8 cellular contexts compared by ENCODE assay signal in genomic region chr5:173204185-173204979, GRCh38. TPM values are rescaled to one million over a fixed set of nuclear protein-coding genes. Genes with fewer than 3 reads are reported as not detected.
DNase-seq lines count a peak whose midpoint lies in the region; ATAC-seq, FAIRE-seq and TF ChIP-seq lines count a peak whose summit lies in the region.

No MANE protein-coding gene starts in this region.

- no peak for TF ChIP-seq POLR2A in IMR-90 (IDR thresholded peaks at IDR 0.05; ENCODE audit: low read depth, low read length)
- TF ChIP-seq POLR2A in GM12878 (IDR thresholded peaks at IDR 0.05; ENCODE audit: low read depth, low read length) = no peak

- H3K4me1 ChIP-seq in DOHH2 (ENCODE audit: control insufficient read depth, low read length) (no peaks in the 10 kb centered on the region), IMR-90 (ENCODE audit: control insufficient read depth, insufficient read depth, low read length) (peaks cover 6% of the 10 kb centered on the region; the same call in 1 of the 2 replicates), GM12878 (ENCODE audit: control insufficient read depth, insufficient read depth, low read length) (no peaks in the 10 kb centered on the region)

- no peak overlapping the region for H3K23ac ChIP-seq in IMR-90 (ENCODE audit: low read depth, low read length)

- no peak overlapping the region for H3K4me3 Mint-ChIP-seq in naive B cell

- no peak overlapping the region for H2BK120ac ChIP-seq in IMR-90 (ENCODE audit: low read depth, low read length)

- CTCF ChIA-PET in IMR-90 (lab: Yijun Ruan, JAX) = no interaction called here
- CTCF ChIA-PET in GM12878 (lab: Yijun Ruan, JAX) = interaction anchor here (0.7 to 1.7 kb wide), 4 partner anchors 14 to 490 kb away, joined by 3 to 7 read pairs (median 3); no protein-coding TSS in a partner anchor

- no peaks in the 10 kb centered on the region for H3K36me3 ChIP-seq in DOHH2 (ENCODE audit: control insufficient read depth, low read length)
- no peaks in the 10 kb centered on the region for H3K36me3 ChIP-seq in IMR-90 (ENCODE audit: control insufficient read depth, insufficient read depth, low read length)
- H3K36me3 ChIP-seq in GM12878 (ENCODE audit: control insufficient read depth in 2 of 2, insufficient read depth in 2 of 2, low read length in 1 of 2) = no peaks in the 10 kb centered on the region

- dilution Hi-C loops in IMR-90 (cut with HindIII; ENCODE audit: low sequenced_read_pairs, unreplicated experiment) = no loop called here

- H3F3A ChIP-seq in DOHH2 (ENCODE audit: control insufficient read depth, insufficient read depth) = no peaks in the 10 kb centered on the region

- H2AFZ ChIP-seq in IMR-90 (replicated peaks; ENCODE audit: low read length, poor library complexity) (no peak overlapping the region), GM12878 (ENCODE audit: control insufficient read depth, low read depth, low read length) (no peak overlapping the region)

- no peaks in the 10 kb centered on the region for H3K79me2 ChIP-seq in DOHH2 (ENCODE audit: control insufficient read depth, low read length)
- H3K79me2 ChIP-seq in GM12878 (ENCODE audit: control insufficient read depth, insufficient read depth, low read length) = no peaks in the 10 kb centered on the region

- no peak for ATAC-seq in IMR-90 (ENCODE audit: low read depth)
- peak; percentile 63 for ATAC-seq in GM12878
- no peak for ATAC-seq in naive B cell (ENCODE audit: low read depth in 2 of 2)
- no peak for ATAC-seq in GM21515 (IDR thresholded peaks at IDR 0.05; ENCODE audit: unreplicated experiment)
- no peak for ATAC-seq in left colon
- ATAC-seq in GM21717 (IDR thresholded peaks at IDR 0.05; ENCODE audit: unreplicated experiment) = no peak
- no peak for ATAC-seq in HG03439 (IDR thresholded peaks at IDR 0.05; ENCODE audit: unreplicated experiment)

- H3K4me3 ChIP-seq in DOHH2 (ENCODE audit: low read length) (no peak overlapping the region), IMR-90 (ENCODE audit: insufficient read depth, low read depth, low read length) (no peak overlapping the region), GM12878 (no peak overlapping the region)

- BruUV-seq in IMR-90 (replicated peaks; lab: Mats Ljungman, UMichigan) (no TSS peak), GM12878 (replicated peaks; lab: Mats Ljungman, UMichigan) (no TSS peak)

- no peak overlapping the region for H3K56ac ChIP-seq in IMR-90 (ENCODE audit: extremely low read depth, insufficient read depth, low read length)

- H3K9me3 ChIP-seq in DOHH2 (ENCODE audit: control insufficient read depth, insufficient read depth, low read length) (no peaks in the 10 kb centered on the region), IMR-90 (ENCODE audit: control insufficient read depth, insufficient read depth, low read length) (peaks cover 5% of the 10 kb centered on the region), GM12878 (replicated peaks; ENCODE audit: control insufficient read depth, insufficient read depth, low read length) (no peaks in the 10 kb centered on the region; the same call in 2 of the 3 replicates)

- in situ Hi-C loops in IMR-90 (cut with MboI; ENCODE audit: low sequenced_read_pairs) (no loop called here), GM12878 (cut with MboI) (loop anchor here (5.0 kb wide), 1 partner anchor 222 kb away; the partner anchor contains the start of gene ATP6V0E1)

- H3K9me3 Mint-ChIP-seq in naive B cell = peaks cover 3 to 30% (median 15%) of the 10 kb centered on the region in 7 donors

- H2AK9ac ChIP-seq in IMR-90 (replicated peaks; ENCODE audit: low read depth, low read length, poor library complexity) = no peak overlapping the region

- H3K79me1 ChIP-seq in IMR-90 (ENCODE audit: low read depth in 1 of 2, low read length in 2 of 2) = no peaks in the 10 kb centered on the region

- TF ChIP-seq CTCF in DOHH2 (IDR thresholded peaks at IDR 0.05; ENCODE audit: low read depth, low read length, poor library complexity, severe bottlenecking) (peak; percentile 75), IMR-90 (conservative IDR thresholded peaks at IDR 0.05; ENCODE audit: low read depth, low read length) (peak; percentile 61), GM12878 (IDR thresholded peaks at IDR 0.05 in 2 of 3, conservative IDR thresholded peaks at IDR 0.05 in 1 of 3; ENCODE audit: control insufficient read depth in 2 of 3, extremely low read depth in 1 of 3, insufficient read depth in 1 of 3, low read depth in 3 of 3, low read length in 3 of 3) (peak; percentile 42 to 60 (median 52); a peak in 5 of 6 replicates)

- DNase-seq in IMR-90 (peak; percentile 33), GM12878 (ENCODE audit: low read depth, low spot score) (no peak), naive B cell (peak; percentile 7), left colon (no peak)

- RAD21 ChIA-PET in GM12878 (lab: Charles Lee; ENCODE audit: unreplicated experiment) = interaction anchor here (1.0 kb wide), 1 partner anchor 9 kb away, joined by 4 read pairs; no protein-coding TSS in a partner anchor

- no peak overlapping the region for H3K18ac ChIP-seq in IMR-90 (ENCODE audit: low read depth, low read length)

- WGBS in IMR-90 (ENCODE audit: extremely low coverage in 2 of 2, insufficient read length in 1 of 2), 2 experiments = 90 to 100% methylated on average over 1 to 2 of the region's 6 CpGs
- 53% methylated on average over 6 of the region's 6 CpGs for WGBS in GM12878 (ENCODE audit: insufficient coverage, insufficient replicate concordance, low lambda C conversion rate, missing lambda C conversion rate)

- no peak overlapping the region for H4K5ac ChIP-seq in IMR-90 (ENCODE audit: low read depth, low read length)

- peak overlapping the region in 1 of 6 donors; percentile 88 for H3K27ac Mint-ChIP-seq in naive B cell

- intact Hi-C loops in IMR-90 (cut with micrococcal nuclease) (loop anchor here (1.0 kb wide), 1 partner anchor 226 kb away; no protein-coding TSS in a partner anchor), GM12878 (cut with micrococcal nuclease; ENCODE audit: unreplicated experiment) (loop anchor here (1.0 to 10.0 kb wide), 2 partner anchors 226 to 490 kb away; no protein-coding TSS in a partner anchor), left colon (cut with DNase I, micrococcal nuclease) (no loop called here)

- no peaks in the 10 kb centered on the region for H3K9me2 ChIP-seq in DOHH2 (replicated peaks; ENCODE audit: control insufficient read depth, low read length)

- H3K9ac ChIP-seq in IMR-90 (ENCODE audit: low read depth, low read length) (no peak overlapping the region), GM12878 (ENCODE audit: control insufficient read depth, insufficient read depth, low read length) (no peak overlapping the region)

- peaks cover 45 to 84% (median 81%) of the 10 kb centered on the region in 3 donors for H3K27me3 Mint-ChIP-seq in naive B cell

- no peak overlapping the region for H4K8ac ChIP-seq in IMR-90 (ENCODE audit: low read depth in 2 of 2, low read length in 2 of 2)

- no peaks in the 10 kb centered on the region for H3K9me1 ChIP-seq in IMR-90 (ENCODE audit: insufficient read depth, low read length)

- no peak overlapping the region for H3K14ac ChIP-seq in IMR-90 (replicated peaks; ENCODE audit: low read depth, low read length)

- no peak for FAIRE-seq in GM12878 (lab: Jason Lieb, UNC)

- POLR2A ChIA-PET in IMR-90 (lab: Charles Lee; ENCODE audit: unreplicated experiment) = no interaction called here
- POLR2A ChIA-PET in GM12878 (lab: Charles Lee) = no interaction called here

- H4K20me1 ChIP-seq in DOHH2 (ENCODE audit: control insufficient read depth, insufficient read depth, low read depth, low read length) = no peaks in the 10 kb centered on the region
- H4K20me1 ChIP-seq in IMR-90 (ENCODE audit: insufficient read depth, low read length) = no peaks in the 10 kb centered on the region
- H4K20me1 ChIP-seq in GM12878 (ENCODE audit: control insufficient read depth, insufficient read depth) = no peaks in the 10 kb centered on the region

- H3K36me3 Mint-ChIP-seq in naive B cell = peaks cover 2 to 12% of the 10 kb centered on the region in 2 donors

- H2BK5ac ChIP-seq in IMR-90 (ENCODE audit: low read depth, low read length, poor library complexity, severe bottlenecking) = no peak overlapping the region

- TF ChIP-seq RAD21 in IMR-90 (IDR thresholded peaks at IDR 0.05; ENCODE audit: low read length) = peak; percentile 49
- peak; percentile 73 for TF ChIP-seq RAD21 in GM12878 (IDR thresholded peaks at IDR 0.05; ENCODE audit: insufficient read depth, low read depth, low read length)

- no peak overlapping the region for H3K27ac ChIP-seq in DOHH2 (ENCODE audit: low read depth, low read length)
- no peak overlapping the region for H3K27ac ChIP-seq in IMR-90 (ENCODE audit: insufficient read depth, low read length)
- H3K27ac ChIP-seq in GM12878 (ENCODE audit: control insufficient read depth, insufficient read depth) = no peak overlapping the region

- TF ChIP-seq EP300 in GM12878 (IDR thresholded peaks at IDR 0.05; ENCODE audit: borderline replicate concordance in 1 of 2, control insufficient read depth in 1 of 2, low read depth in 2 of 2, low read length in 2 of 2) = no peak

- H3K4me1 Mint-ChIP-seq in naive B cell = peaks cover 0 to 6% (median 4%) of the 10 kb centered on the region in 3 donors

- peaks cover 8% of the 10 kb centered on the region; the same call in 1 of the 2 replicates for H3K27me3 ChIP-seq in DOHH2 (ENCODE audit: control insufficient read depth, low read length)
- peaks cover 48% of the 10 kb centered on the region for H3K27me3 ChIP-seq in IMR-90 (ENCODE audit: control insufficient read depth, insufficient read depth, low read length)
- H3K27me3 ChIP-seq in GM12878 (replicated peaks in 1 of 2; ENCODE audit: control insufficient read depth in 2 of 2, insufficient read depth in 2 of 2, low read length in 1 of 2) = no peaks in the 10 kb centered on the region

- no peak overlapping the region for H2BK20ac ChIP-seq in IMR-90 (ENCODE audit: low read depth, low read length)

- no peak overlapping the region for H2AK5ac ChIP-seq in IMR-90 (ENCODE audit: low read depth, low read length)

- no peak overlapping the region for H4K91ac ChIP-seq in IMR-90 (ENCODE audit: insufficient read depth, low read depth, low read length)

- H2BK15ac ChIP-seq in IMR-90 (ENCODE audit: low read depth, low read length) = no peak overlapping the region

- no peak overlapping the region for H3K4ac ChIP-seq in IMR-90 (ENCODE audit: low read depth, low read length)

- SMC1A ChIA-PET in GM12878 (lab: Charles Lee; ENCODE audit: uncharacterized antibody, unreplicated experiment) = interaction anchor here (0.7 to 1.0 kb wide), 2 partner anchors 223 to 227 kb away, joined by 4 read pairs; no protein-coding TSS in a partner anchor

- H3K4me2 ChIP-seq in DOHH2 (ENCODE audit: low read length) = no peak overlapping the region
- no peak overlapping the region for H3K4me2 ChIP-seq in IMR-90 (ENCODE audit: low read depth, low read length)
- H3K4me2 ChIP-seq in GM12878 (ENCODE audit: control insufficient read depth, insufficient read depth) = no peak overlapping the region

RNA-seq across cellular contexts. Expression of gene NKX2-5, which starts 30.6 kb away (rescaled TPM):
- total RNA-seq in IMR-90 (2012; rRNA removed) (not detected in 2 replicates), GM12878 (2014; rRNA removed) (not detected in 2 replicates), GM12878 (2014; rRNA removed; fragmentation: Illumina TruSeq; extraction: Trizol) (not detected in 2 replicates), GM12878 (2021) (not detected in 2 replicates), left colon (not detected)
- polyA plus RNA-seq in IMR-90 (2012; rRNA removed) (not detected in 2 replicates), GM12878 (2011; rRNA removed) (not detected in 2 replicates), GM12878 (2014; fragmentation: Illumina TruSeq; extraction: Trizol) (not detected in 2 replicates), GM12878 (2014; fragmentation: Nextera tagmentation; extraction: Ambion mirVana) (not detected), GM12878 (2014; rRNA removed) (not detected in 2 replicates), GM12878 (2016; fragmentation: Nextera tagmentation; extraction: Ambion mirVana) (under 1 TPM in 1 of 2 experiments, not detected in 1; 0.23 TPM), naive B cell (ENCODE audit: low read depth in 6 of 6) (not detected)
- not detected in 2 replicates for polyA plus RNA-seq in IMR-90 (2012; cell fraction: cytosol; rRNA removed)
- polyA plus RNA-seq in IMR-90 (2012; cell fraction: nucleus; rRNA removed; ENCODE audit: low replicate concordance) = 0.03 and 0.05 TPM in 2 replicates
- not detected in 2 replicates for total RNA-seq in GM12878 (2013; cell fraction: nucleolus; rRNA removed)
- polyA plus RNA-seq in GM12878 (2011; ENCODE audit: low read depth) = not detected
- polyA plus RNA-seq in GM12878 (2011; cell fraction: cytosol; rRNA removed) = not detected in 2 replicates
- not detected in 2 replicates for polyA plus RNA-seq in GM12878 (2011; cell fraction: nucleus; rRNA removed)
- polyA plus RNA-seq in GM12878 (2012) = not detected in 2 replicates
- not detected in 2 replicates for polyA minus RNA-seq in GM12878 (2011; rRNA and poly(A)+ RNA removed)
- not detected in 2 replicates for polyA minus RNA-seq in GM12878 (2011; cell fraction: cytosol; rRNA and poly(A)+ RNA removed)
- not detected in 2 replicates for polyA minus RNA-seq in GM12878 (2011; cell fraction: nucleus; rRNA and poly(A)+ RNA removed)

Comparison
In these comparisons a context has a peak if more than half of its experiments do, and no peak if none do; other contexts are left out.
1. DNase-seq: peak in IMR-90 (single experiment) and naive B cell (single experiment); none in GM12878 (single experiment) and left colon (0 of 2).
2. intact Hi-C loops: an anchor here in IMR-90 (1.0 kb wide) and GM12878 (1.0 to 10.0 kb wide); none called in left colon.
3. Peak in every context shown above with its lines, with median percentiles within 50 percentile points of each other: CTCF ChIP-seq.